8 cellular contexts compared by ENCODE assay signal in genomic region chr11:46700251-46701077, GRCh38. TPM values are rescaled to one million over a fixed set of nuclear protein-coding genes. Genes with fewer than 3 reads are reported as not detected.
DNase-seq lines count a peak whose midpoint lies in the region; ATAC-seq and TF ChIP-seq lines count a peak whose summit lies in the region.

Gene ARHGAP1 (minus strand): TSS chr11:46700619. CDS start chr11:46696107, 4,512 bp downstream.
Gene ZNF408 (plus strand): TSS chr11:46701031. CDS start chr11:46701048, 17 bp downstream.

- peak in 1 of 2 donors; percentile 44 for TF ChIP-seq RAD21 in liver (IDR thresholded peaks at IDR 0.05)

- peak within 1 kb of the TSS; percentile 92 for H3K4me3 Mint-ChIP-seq in activated CD4-positive, alpha-beta memory T cell treated with anti-CD3 and anti-CD28 coated beads for 36 hours

- TF ChIP-seq CTCF in dorsolateral prefrontal cortex (IDR thresholded peaks at IDR 0.05 in 54 of 56, conservative IDR thresholded peaks at IDR 0.05 in 2 of 56; ENCODE audit: low read depth in 1 of 56, partially characterized antibody in 56 of 56) (peak in 19 of 56 donors; percentile 10 to 49 (median 21)), liver (IDR thresholded peaks at IDR 0.05; ENCODE audit: low read depth, low read length, missing input control) (no peak)

- POLR2A ChIA-PET in activated CD4-positive, alpha-beta memory T cell treated with anti-CD3 and anti-CD28 coated beads for 36 hours (lab: Charles Lee) = interaction anchor here (0.8 to 1.5 kb wide), 6 partner anchors 13 to 548 kb away, joined by 3 to 6 read pairs (median 4); partner anchors contain the start of genes ACP2 and ATG13

- under 1% methylated on average over 44 of the region's 44 CpGs for WGBS in liver

- H3K4me1 ChIP-seq in liver (ENCODE audit: control insufficient read depth in 4 of 4, insufficient read depth in 4 of 4, low read length in 3 of 4) = peaks cover 8 to 59% (median 41%) of the 10 kb centered on the region in 4 donors

- CTCF ChIA-PET in activated CD4-positive, alpha-beta memory T cell treated with anti-CD3 and anti-CD28 coated beads for 36 hours (lab: Charles Lee) = interaction anchor here (0.5 to 1.7 kb wide), 6 partner anchors 29 to 348 kb away, joined by 3 to 8 read pairs (median 4); no protein-coding TSS in a partner anchor

- no peaks in the 10 kb centered on the region for H3K27me3 Mint-ChIP-seq in activated CD4-positive, alpha-beta memory T cell treated with anti-CD3 and anti-CD28 coated beads for 36 hours

- no peaks in the 10 kb centered on the region for H3K9me3 ChIP-seq in liver (ENCODE audit: control insufficient read depth in 4 of 4, low read length in 3 of 4)

- peaks cover 11 to 33% (median 26%) of the 10 kb centered on the region in 4 donors for H3K36me3 ChIP-seq in liver (ENCODE audit: control insufficient read depth in 4 of 4, insufficient read depth in 3 of 4, low read depth in 1 of 4, low read length in 3 of 4)

- intact Hi-C loops in activated CD4-positive, alpha-beta memory T cell treated with anti-CD3 and anti-CD28 coated beads for 36 hours (cut with micrococcal nuclease) = loop anchor here (1.0 to 2.0 kb wide), 6 partner anchors 30 to 782 kb away; partner anchors contain the start of genes ARFGAP2, ATG13, CKAP5 and DGKZ
- intact Hi-C loops in dorsolateral prefrontal cortex (cut with DNase I) = loop anchor here in 1 of 2 donors (10.0 kb wide), 1 partner anchor 464 kb away; no protein-coding TSS in a partner anchor

- H3K27ac Mint-ChIP-seq in activated CD4-positive, alpha-beta memory T cell treated with anti-CD3 and anti-CD28 coated beads for 36 hours = peak within 1 kb of the TSS; percentile 95

- H3K36me3 Mint-ChIP-seq in activated CD4-positive, alpha-beta memory T cell treated with anti-CD3 and anti-CD28 coated beads for 36 hours = peaks cover 30% of the 10 kb centered on the region

- ATAC-seq in GM19438 (IDR thresholded peaks at IDR 0.05; ENCODE audit: low read depth, unreplicated experiment) (peak; percentile 93), HG03575 (IDR thresholded peaks at IDR 0.05; ENCODE audit: extremely low read depth, insufficient number of reproducible peaks, low FRiP score, unreplicated experiment) (peak; percentile 83)

- DNase-seq in CD1c-positive myeloid dendritic cell (ENCODE audit: extremely low spot score) = peak; percentile 99
- peak; percentile 94 for DNase-seq in NCI-H82 treated with DMSO at 0.1 percent for 48 hours (lab: John Stamatoyannopoulos, UW; ENCODE audit: unreplicated experiment)
- DNase-seq in activated CD4-positive, alpha-beta memory T cell treated with anti-CD3 and anti-CD28 coated beads for 36 hours = peak; percentile 100
- peak; percentile 96 to 99 (median 99) for DNase-seq in dorsolateral prefrontal cortex
- peak; percentile 100 for DNase-seq in stimulated activated CD4-positive, alpha-beta T cell treated with anti-CD3 and anti-CD28 coated beads, Interleukin-4, amount 100 ng/mL, for 24 hours

- no peaks in the 10 kb centered on the region for H3K9me3 Mint-ChIP-seq in activated CD4-positive, alpha-beta memory T cell treated with anti-CD3 and anti-CD28 coated beads for 36 hours

- H3K4me1 Mint-ChIP-seq in activated CD4-positive, alpha-beta memory T cell treated with anti-CD3 and anti-CD28 coated beads for 36 hours (ENCODE audit: low read depth) = peaks cover 50% of the 10 kb centered on the region

- peak within 1 kb of the TSS; percentile 66 to 94 for H3K9ac ChIP-seq in liver (ENCODE audit: low read depth in 1 of 2, low read length in 2 of 2)

- H3K27me3 ChIP-seq in dorsolateral prefrontal cortex = no peaks in the 10 kb centered on the region
- H3K27me3 ChIP-seq in liver (ENCODE audit: control insufficient read depth in 4 of 4, insufficient read depth in 4 of 4, low read length in 3 of 4) = no peaks in the 10 kb centered on the region

- peak within 1 kb of the TSS; percentile 77 to 99 (median 96) for H3K27ac ChIP-seq in dorsolateral prefrontal cortex
- H3K27ac ChIP-seq in liver (ENCODE audit: low read depth in 1 of 2, low read length in 2 of 2) = peak within 1 kb of the TSS; percentile 85 to 94

- peak within 1 kb of the TSS; percentile 67 to 100 (median 97) for H3K4me3 ChIP-seq in dorsolateral prefrontal cortex
- peak within 1 kb of the TSS; percentile 85 to 98 (median 93) for H3K4me3 ChIP-seq in liver (ENCODE audit: low read depth in 1 of 3, low read length in 3 of 3)

TF ChIP-seq in liver, 16 proteins besides CTCF, POLR2A, EP300 and RAD21:
- TF ChIP-seq RXRA (IDR thresholded peaks at IDR 0.05) = peak; percentile 46 to 69
- TF ChIP-seq REST (IDR thresholded peaks at IDR 0.05) = peak; percentile 76
- peak; percentile 72 for TF ChIP-seq TAF1 (conservative IDR thresholded peaks at IDR 0.05)
- TF ChIP-seq ZBTB33 (IDR thresholded peaks at IDR 0.05) = peak; percentile 83
- TF ChIP-seq FOXA2 (IDR thresholded peaks at IDR 0.05) = peak; percentile 23
- no peak for TF ChIP-seq ATF3 (IDR thresholded peaks at IDR 0.05)
- TF ChIP-seq SP1 (IDR thresholded peaks at IDR 0.05) = peak; percentile 79
- TF ChIP-seq FOXA1 (IDR thresholded peaks at IDR 0.05) = peak; percentile 60
- TF ChIP-seq EGR1 (IDR thresholded peaks at IDR 0.05; ENCODE audit: low read depth in 2 of 2) = peak; percentile 80 to 94
- peak; percentile 98 to 99 for TF ChIP-seq GABPA (IDR thresholded peaks at IDR 0.05 in 1 of 2, conservative IDR thresholded peaks at IDR 0.05 in 1 of 2)
- TF ChIP-seq YY1 (IDR thresholded peaks at IDR 0.05) = peak; percentile 94
- TF ChIP-seq JUND (IDR thresholded peaks at IDR 0.05) = peak in 1 of 2 donors; percentile 16
- TF ChIP-seq NR2F2 (IDR thresholded peaks at IDR 0.05) = peak; percentile 81
- peak; percentile 50 to 58 for TF ChIP-seq HNF4A (conservative IDR thresholded peaks at IDR 0.05)
- TF ChIP-seq MAX (IDR thresholded peaks at IDR 0.05) = peak; percentile 99
- peak; percentile 15 for TF ChIP-seq HNF4G (IDR thresholded peaks at IDR 0.05)
TF ChIP-seq in liver: peak in this region for 15.

RNA-seq across cellular contexts. Expression of gene ARHGAP1, which starts in this region (rescaled TPM):
- total RNA-seq in activated CD4-positive, alpha-beta memory T cell treated with anti-CD3 and anti-CD28 coated beads for 36 hours = 10 to 100 TPM; 45.8 to 46.2 TPM
- 100 to 1,000 TPM in 13 of 120 experiments, 10 to 100 TPM in 107; 52.6 to 143 (median 80.0) TPM for total RNA-seq in dorsolateral prefrontal cortex
- total RNA-seq in liver = 10 to 100 TPM; 10.9 to 21.9 TPM
- polyA plus RNA-seq in liver = 10 to 100 TPM; 18.5 to 21.6 TPM

RNA-seq across cellular contexts. Expression of gene ZNF408, which starts in this region (rescaled TPM):
- total RNA-seq in activated CD4-positive, alpha-beta memory T cell treated with anti-CD3 and anti-CD28 coated beads for 36 hours = 10 to 100 TPM in 1 of 2 experiments, 1 to 10 TPM in 1; 9.4 to 10.7 TPM
- total RNA-seq in dorsolateral prefrontal cortex = 10 to 100 TPM in 20 of 120 experiments, 1 to 10 TPM in 100; 4.8 to 15.1 (median 8.4) TPM
- total RNA-seq in liver = 1 to 10 TPM; 3.4 to 8.4 TPM
- 1 to 10 TPM; 4.8 to 6.3 TPM for polyA plus RNA-seq in liver

Comparison
In these comparisons a context has a peak if more than half of its experiments do, and no peak if none do; other contexts are left out.
1. Peak in every context shown above with its lines: DNase-seq, ATAC-seq, H3K4me3 ChIP-seq and H3K27ac ChIP-seq.